Comparison of ENCODE assay signal across 9 cellular contexts in genomic region chr17:57899391-57899790, GRCh38. TPM values are rescaled to one million over a fixed set of nuclear protein-coding genes. Genes with fewer than 3 reads are reported as not detected.
DNase-seq lines count a peak whose midpoint lies in the region; ATAC-seq and TF ChIP-seq lines count a peak whose summit lies in the region.
"Had no signal": no experiment of that assay in that cellular context is flagged by ENCODE, and none has a peak within 500 bp of the region (broad histone marks: within the 10 kb centered on the region; RNA-seq: fewer than 3 reads in every experiment).

No MANE protein-coding gene starts in this region.

- H3K27me3 Mint-ChIP-seq in T-helper 17 cell, result no peaks in the 10 kb centered on the region

- H3K36me3 ChIP-seq in HCT116 (ENCODE audit: control insufficient read depth in 1 of 2, insufficient read depth in 2 of 2, low read length in 2 of 2), result no peaks in the 10 kb centered on the region; a peak in 1 of 4 replicates
- peaks cover 0 to 5% (median 0%) of the 10 kb centered on the region in 9 donors for H3K36me3 ChIP-seq in heart right ventricle
- H3K36me3 ChIP-seq in skeletal muscle tissue (ENCODE audit: control insufficient read depth in 3 of 3, insufficient read depth in 3 of 3, low read length in 3 of 3), result no peaks in the 10 kb centered on the region

- H3K27me3 ChIP-seq in HCT116 (ENCODE audit: insufficient read depth, low read length) (no peaks in the 10 kb centered on the region), heart right ventricle (no peaks in the 10 kb centered on the region), skeletal muscle tissue (ENCODE audit: control insufficient read depth in 3 of 3, insufficient read depth in 3 of 3, low read length in 3 of 3) (no peaks in the 10 kb centered on the region)

- intact Hi-C loops in HCT116 (cut with micrococcal nuclease) (loop anchor here (5.0 kb wide), 1 partner anchor 53 kb away; no protein-coding TSS in a partner anchor), heart right ventricle (cut with DNase I) (loop anchor here in 2 of 10 donors (5.0 to 10.0 kb wide), 2 partner anchors 38 to 55 kb away; partner anchors contain the start of gene CUEDC1 (in 1 of the 2))

- H3K9ac ChIP-seq in HCT116 (ENCODE audit: low read length), result peak overlapping the region; percentile 51
- peak overlapping the region; percentile 63 to 87 (median 73) for H3K9ac ChIP-seq in skeletal muscle tissue (ENCODE audit: low read depth in 1 of 3, low read length in 3 of 3)

- CTCF ChIA-PET in HCT116 (lab: Charles Lee), result interaction anchor here (0.7 to 2.9 kb wide), 8 partner anchors 8 to 97 kb away, joined by 3 to 14 read pairs (median 4); no protein-coding TSS in a partner anchor

- BruUV-seq in HCT116 (replicated peaks; lab: Mats Ljungman, UMichigan), result no TSS peak

- DNase-seq in HCT116 (ENCODE audit: low read depth, low spot score) (no peak), T-helper 17 cell (no peak), heart right ventricle (no peak), OCI-M1 (lab: John Stamatoyannopoulos, UW) (no peak), AG20443 (ENCODE audit: low spot score) (no peak)
- DNase-seq: activated T-cell treated with anti-CD3 and anti-CD28 coated beads, Interleukin-2, amount 50 U/mL, for 72 hours had no signal

- H4K20me1 ChIP-seq in HCT116 (ENCODE audit: insufficient read depth), result no peaks in the 10 kb centered on the region

- peak overlapping the region; percentile 63 for H3K27ac ChIP-seq in HCT116 (ENCODE audit: low read depth, low read length)
- peak overlapping the region; percentile 77 to 97 (median 90) for H3K27ac ChIP-seq in heart right ventricle
- peak overlapping the region; percentile 88 for H3K27ac ChIP-seq in skeletal muscle tissue (ENCODE audit: low read depth, low read length)

- H3K4me1 Mint-ChIP-seq in T-helper 17 cell, result peaks cover 10% of the 10 kb centered on the region

- peaks cover 57% of the 10 kb centered on the region for H3K79me2 ChIP-seq in HCT116 (ENCODE audit: insufficient read depth, low read length)

- H3K27ac Mint-ChIP-seq in T-helper 17 cell, result peak overlapping the region; percentile 70
- H3K27ac Mint-ChIP-seq: activated T-cell treated with anti-CD3 and anti-CD28 coated beads, Interleukin-2, amount 50 U/mL, for 72 hours had no signal

- TF ChIP-seq POLR2A in HCT116 (IDR thresholded peaks at IDR 0.05; ENCODE audit: borderline replicate concordance, extremely low read depth, insufficient read depth, insufficient read length), result no peak

- no peak overlapping the region for H3K4me3 Mint-ChIP-seq in T-helper 17 cell
- H3K4me3 Mint-ChIP-seq: activated T-cell treated with anti-CD3 and anti-CD28 coated beads, Interleukin-2, amount 50 U/mL, for 72 hours had no signal

- TF ChIP-seq CTCF in HCT116 (IDR thresholded peaks at IDR 0.05 in 2 of 3, conservative IDR thresholded peaks at IDR 0.05 in 1 of 3; ENCODE audit: borderline replicate concordance in 1 of 3, insufficient read depth in 1 of 3, low read depth in 2 of 3, low read length in 2 of 3), result no peak
- TF ChIP-seq CTCF in heart right ventricle (IDR thresholded peaks at IDR 0.05), result no peak

- H3K4me3 ChIP-seq in HCT116 (replicated peaks in 1 of 2; ENCODE audit: low read depth in 1 of 2, low read length in 2 of 2), result no peak overlapping the region
- H3K4me3 ChIP-seq in heart right ventricle, result no peak overlapping the region
- peak overlapping the region; percentile 18 to 54 (median 54) for H3K4me3 ChIP-seq in skeletal muscle tissue (ENCODE audit: low read length in 3 of 3)

- ATAC-seq in HCT116 (0 out of 2 replicates have a peak, but pooled peaks have one; percentile 3), T-helper 17 cell (no peak), heart right ventricle (peak in 7 of 8 donors; percentile 4 to 28 (median 22)), GM21825 (IDR thresholded peaks at IDR 0.05; ENCODE audit: unreplicated experiment) (no peak), GM19467 (IDR thresholded peaks at IDR 0.05; ENCODE audit: unreplicated experiment) (no peak)
- ATAC-seq: activated T-cell treated with anti-CD3 and anti-CD28 coated beads, Interleukin-2, amount 50 U/mL, for 72 hours had no signal

- RAD21 ChIA-PET in HCT116 (lab: Charles Lee; ENCODE audit: low non-redundant PET in 1 of 2, low total read pairs in 2 of 2, uncharacterized antibody in 2 of 2, unreplicated experiment in 2 of 2), result interaction anchor here (0.6 to 1.5 kb wide), 6 partner anchors 13 to 48 kb away, joined by 3 to 4 read pairs (median 4); no protein-coding TSS in a partner anchor

- H2AFZ ChIP-seq in HCT116 (ENCODE audit: low read depth, low read length, poor library complexity, severe bottlenecking), result no peak overlapping the region

- peak overlapping the region; percentile 58 for H3K4me2 ChIP-seq in HCT116 (ENCODE audit: low read length)

- H3K9me3 ChIP-seq in HCT116 (ENCODE audit: control insufficient read depth in 1 of 2, insufficient read depth in 1 of 2, low read depth in 1 of 2, low read length in 2 of 2) (no peaks in the 10 kb centered on the region), T-helper 17 cell (ENCODE audit: control insufficient read depth, low read length, poor library complexity, severe bottlenecking) (no peaks in the 10 kb centered on the region), heart right ventricle (no peaks in the 10 kb centered on the region), skeletal muscle tissue (ENCODE audit: control insufficient read depth in 3 of 3, low read length in 3 of 3) (no peaks in the 10 kb centered on the region)

- TF ChIP-seq RAD21 in HCT116 (IDR thresholded peaks at IDR 0.05; ENCODE audit: low read depth), result no peak

- POLR2A ChIA-PET in HCT116 (lab: Charles Lee), result interaction anchor here (1.1 kb wide), 1 partner anchor 86 kb away, joined by 3 read pairs; no protein-coding TSS in a partner anchor

- H3K36me3 Mint-ChIP-seq in T-helper 17 cell (ENCODE audit: low read depth), result no peaks in the 10 kb centered on the region

- no peaks in the 10 kb centered on the region for H3K9me2 ChIP-seq in HCT116 (ENCODE audit: insufficient read depth)

- H3K4me1 ChIP-seq in HCT116 (ENCODE audit: control insufficient read depth in 1 of 2, insufficient read depth in 2 of 2, low read length in 2 of 2) (peaks cover 81 to 87% of the 10 kb centered on the region in 2 experiments), heart right ventricle (peaks cover 42 to 99% (median 83%) of the 10 kb centered on the region in 9 donors), skeletal muscle tissue (ENCODE audit: control insufficient read depth in 3 of 3, insufficient read depth in 3 of 3, low read length in 3 of 3) (peaks cover 80 to 89% (median 82%) of the 10 kb centered on the region in 3 donors)

- WGBS in heart right ventricle, 2 donors, result 37 to 45% methylated on average over 8 of the region's 8 CpGs

TF ChIP-seq in HCT116, 20 proteins besides CTCF, POLR2A, EP300 and RAD21:
- TF ChIP-seq ZNF274 (IDR thresholded peaks at IDR 0.05; ENCODE audit: low read depth, low read length) (no peak), EZH2phosphoT487 (IDR thresholded peaks at IDR 0.05; ENCODE audit: borderline replicate concordance) (no peak), SP1 (IDR thresholded peaks at IDR 0.05; ENCODE audit: low read depth) (no peak), SIN3A (IDR thresholded peaks at IDR 0.05; ENCODE audit: low read depth) (no peak), JUND (IDR thresholded peaks at IDR 0.05) (no peak), POLR2AphosphoS5 (IDR thresholded peaks at IDR 0.05; ENCODE audit: low read depth, low read length) (no peak)

RNA-seq across cellular contexts. Expression of gene MRPS23, which starts 49.5 kb away (rescaled TPM):
- total RNA-seq in HCT116 (2021; ENCODE audit: unreplicated experiment), result 109 TPM
- polyA plus RNA-seq in HCT116 (2012), result 69.5 and 101 TPM in 2 replicates
- total RNA-seq in T-helper 17 cell, result 10 to 100 TPM; 16.6 to 17.0 TPM
- total RNA-seq in heart right ventricle, result 100 to 1,000 TPM in 2 of 10 donors, 10 to 100 TPM in 8; 61.2 to 103 (median 75.5) TPM
- 100 to 1,000 TPM in 1 of 2 donors, 1 to 10 TPM in 1; 9.9 to 132 TPM for polyA plus RNA-seq in heart right ventricle
- total RNA-seq in skeletal muscle tissue, result 10.4 TPM

RNA-seq across cellular contexts. Expression of gene CUEDC1, which starts 55.8 kb away (rescaled TPM):
- total RNA-seq in HCT116 (2021; ENCODE audit: unreplicated experiment) (60.2 TPM), T-helper 17 cell (under 1 TPM; 0.21 to 0.82 TPM), heart right ventricle (10 to 100 TPM; 38.3 to 65.0 (median 47.2) TPM), skeletal muscle tissue (10.4 TPM)
- polyA plus RNA-seq in HCT116 (2012), result 54.1 and 58.2 TPM in 2 replicates
- 10 to 100 TPM; 26.9 to 33.1 TPM for polyA plus RNA-seq in heart right ventricle

Comparison
In these comparisons a context has a peak if more than half of its experiments do, and no peak if none do; other contexts are left out.
1. ATAC-seq: peak in HCT116 (single experiment) and heart right ventricle (7 of 8); none in T-helper 17 cell (single experiment), GM21825 (single experiment) and GM19467 (single experiment).
2. H3K4me3 ChIP-seq: peak in skeletal muscle tissue (3 of 3); none in HCT116 (0 of 2) and heart right ventricle (0 of 10).
3. Peak in every context shown above with its lines, with median percentiles within 50 percentile points of each other: H3K27ac ChIP-seq.